ENCODE assay signal across 37 cellular contexts in the genomic region with DNA sequence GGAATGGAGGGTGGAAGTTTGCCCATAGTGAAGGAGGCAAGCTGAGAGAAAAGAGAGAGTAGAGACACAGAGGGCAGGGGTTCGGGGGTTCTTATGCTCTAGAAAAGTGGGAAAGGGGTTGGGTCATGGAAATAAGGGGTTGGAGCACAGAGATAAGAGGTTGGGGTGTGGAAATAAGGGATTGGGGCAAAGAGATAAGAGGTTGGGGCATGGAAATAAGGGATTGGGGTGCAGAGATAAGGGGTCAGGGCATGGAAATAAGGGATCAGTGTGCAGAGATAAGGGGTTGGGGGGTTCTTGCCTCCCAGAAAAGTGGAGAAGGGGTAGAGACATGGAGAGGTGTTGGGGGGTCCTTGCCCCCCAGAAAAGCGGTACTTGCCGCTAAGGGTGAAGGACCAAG. TPM values are rescaled to one million over a fixed set of nuclear protein-coding genes. Genes with fewer than 3 reads are reported as not detected.
DNase-seq lines count a peak whose midpoint lies in the region; ATAC-seq, FAIRE-seq and TF ChIP-seq lines count a peak whose summit lies in the region.
"Had no signal": no experiment of that assay in that cellular context is flagged by ENCODE, and none has a peak within 500 bp of the region (broad histone marks: within the 10 kb centered on the region; RNA-seq: fewer than 3 reads in every experiment).

No MANE protein-coding gene starts in this region.

- TF ChIP-seq CTCF in HEK293 (tag by site-specific recombination; IDR thresholded peaks at IDR 0.05): no peak
- no peak for TF ChIP-seq CTCF in K562 (IDR thresholded peaks at IDR 0.05 in 2 of 3, conservative IDR thresholded peaks at IDR 0.05 in 1 of 3; ENCODE audit: insufficient read depth in 2 of 3, low read depth in 1 of 3, low read length in 3 of 3)
- no peak for TF ChIP-seq CTCF in endothelial cell (IDR thresholded peaks at IDR 0.05; ENCODE audit: unreplicated experiment)
- no peak for TF ChIP-seq CTCF in coronary artery (IDR thresholded peaks at IDR 0.05)
- TF ChIP-seq CTCF in osteoblast (IDR thresholded peaks at IDR 0.05; ENCODE audit: extremely low read depth, low read depth, low read length): no peak

- peak overlapping the region; percentile 8 for H3K4me3 Mint-ChIP-seq in endothelial cell (ENCODE audit: unreplicated experiment)
- H3K4me3 Mint-ChIP-seq: B cell; CD14-positive monocyte; CD4-positive, alpha-beta memory T cell; CD4-positive, alpha-beta T cell; CD4-positive, CD25-positive, alpha-beta regulatory T cell; CD8-positive, alpha-beta memory T cell; CD8-positive, alpha-beta T cell had no signal

- H3K4me1 Mint-ChIP-seq in endothelial cell (ENCODE audit: unreplicated experiment): no peaks in the 10 kb centered on the region
- H3K4me1 Mint-ChIP-seq: B cell; CD14-positive monocyte; CD4-positive, alpha-beta memory T cell; CD4-positive, CD25-positive, alpha-beta regulatory T cell; CD8-positive, alpha-beta memory T cell had no signal

- H2AFZ ChIP-seq in K562 (ENCODE audit: low read depth, low read length) (peak overlapping the region; percentile 51; the same call in 1 of the 2 replicates), osteoblast (ENCODE audit: low read length) (no peak overlapping the region)

- DNase-seq in K562 (ENCODE audit: extremely low read depth in 1 of 4, low spot score in 3 of 4): peak in 2 of 4 experiments; percentile 12 to 50
- no peak for DNase-seq in endothelial cell (ENCODE audit: low spot score)
- peak; percentile 40 to 51 for DNase-seq in erythroblast (lab: John Stamatoyannopoulos, UW)
- DNase-seq in coronary artery (ENCODE audit: low spot score): no peak
- DNase-seq in osteoblast (ENCODE audit: insufficient read length, low spot score, missing footprints): no peak
- DNase-seq: 8988T; ACHN; AML-193; BE2C; C1 segment of cervical spinal cord; Caco-2; Calu3; CD4-positive, alpha-beta memory T cell; CD4-positive, alpha-beta T cell; CD4-positive, CD25-positive, alpha-beta regulatory T cell; CD8-positive, alpha-beta memory T cell; CD8-positive, alpha-beta T cell; COR-L47; DMS 273 treated with DMSO at 0.1 percent for 48 hours; DMS153; DMS53; DMS79; DMS79 treated with DMSO at 0.1 percent for 48 hours; DND-41; EL had no signal

- H3K4me2 ChIP-seq in K562 (ENCODE audit: insufficient read depth, low read length): peak overlapping the region; percentile 58
- H3K4me2 ChIP-seq in osteoblast (ENCODE audit: insufficient read depth, low read length): no peak overlapping the region
- H3K4me2 ChIP-seq: A549; BLaER1; BLaER1 treated with 17β-estradiol and CSF1 and Interleukin-3, amounts not matched to agents 10 nM and 100 nM had no signal

- H3K27me3 ChIP-seq in K562 (ENCODE audit: control insufficient read depth in 2 of 2, insufficient read depth in 2 of 2, low read length in 2 of 2) (no peaks in the 10 kb centered on the region), osteoblast (ENCODE audit: insufficient read depth, low read length) (no peaks in the 10 kb centered on the region)
- H3K27me3 ChIP-seq: BE2C; BLaER1; BLaER1 treated with 17β-estradiol and CSF1 and Interleukin-3, amounts not matched to agents 10 nM and 100 nM had no signal

- H3K36me3 Mint-ChIP-seq in endothelial cell (ENCODE audit: low read depth, unreplicated experiment): peaks cover 4% of the 10 kb centered on the region
- H3K36me3 Mint-ChIP-seq: CD14-positive monocyte; CD4-positive, alpha-beta memory T cell; CD4-positive, CD25-positive, alpha-beta regulatory T cell; CD8-positive, alpha-beta memory T cell; CD8-positive, alpha-beta T cell had no signal

- POLR2A ChIA-PET in HEK293 (lab: Yijun Ruan, JAX): no interaction called here
- POLR2A ChIA-PET in K562 (lab: Yijun Ruan, JAX): no interaction called here

- CTCF ChIA-PET in HEK293 (lab: Yijun Ruan, JAX): no interaction called here
- CTCF ChIA-PET in K562 (lab: Yijun Ruan, JAX; ENCODE audit: low intra/inter-chr PET ratio): no interaction called here

- TF ChIP-seq RAD21 in K562 (CRISPR knock-in tag; conservative IDR thresholded peaks at IDR 0.05 in 1 of 2, IDR thresholded peaks at IDR 0.05 in 1 of 2): no peak

- no TSS peak for BruUV-seq in K562 (replicated peaks; lab: Mats Ljungman, UMichigan)

- H3K9me3 Mint-ChIP-seq in endothelial cell (ENCODE audit: unreplicated experiment): no peaks in the 10 kb centered on the region
- H3K9me3 Mint-ChIP-seq: CD4-positive, alpha-beta memory T cell; CD4-positive, alpha-beta T cell; CD4-positive, CD25-positive, alpha-beta regulatory T cell; CD8-positive, alpha-beta memory T cell; CD8-positive, alpha-beta T cell had no signal

- no peak for FAIRE-seq in K562 (lab: Jason Lieb, UNC)
- FAIRE-seq: A204.1, A549, D721Med had no signal

- WGBS in K562 (ENCODE audit: insufficient coverage, low coverage, missing lambda C conversion rate): 0% methylated on average over 3 of the region's 3 CpGs

- TF ChIP-seq POLR2A in K562 (conservative IDR thresholded peaks at IDR 0.05) (no peak), erythroblast (IDR thresholded peaks at IDR 0.05; ENCODE audit: low read length) (no peak)

- H3K27me3 Mint-ChIP-seq in endothelial cell (ENCODE audit: unreplicated experiment): peaks cover 4% of the 10 kb centered on the region
- H3K27me3 Mint-ChIP-seq: CD4-positive, alpha-beta T cell had no signal

- intact Hi-C loops in K562 (cut with micrococcal nuclease): loop anchor here (5.0 kb wide), 1 partner anchor 104 kb away; the partner anchor contains the start of gene ZMYM6

- no peak overlapping the region for H3K4me3 ChIP-seq in HEK293 (ENCODE audit: low read depth, low read length)
- no peak overlapping the region for H3K4me3 ChIP-seq in K562
- H3K4me3 ChIP-seq in coronary artery: no peak overlapping the region
- H3K4me3 ChIP-seq in osteoblast (ENCODE audit: insufficient read depth, low read length): no peak overlapping the region
- H3K4me3 ChIP-seq: A549; BLaER1; BLaER1 treated with 17β-estradiol and CSF1 and Interleukin-3, amounts not matched to agents 10 nM and 100 nM had no signal

- H3K9me3 ChIP-seq in HEK293 (ENCODE audit: control insufficient read depth, insufficient read depth, low read depth, low read length) (no peaks in the 10 kb centered on the region), K562 (replicated peaks; ENCODE audit: control insufficient read depth, insufficient read depth, low read depth, low read length) (no peaks in the 10 kb centered on the region; the same call in 1 of the 2 replicates), osteoblast (ENCODE audit: low read depth, low read length) (no peaks in the 10 kb centered on the region)
- H3K9me3 ChIP-seq: A549, BE2C, BLaER1, Caco-2 had no signal

- H3K27ac Mint-ChIP-seq in endothelial cell (ENCODE audit: unreplicated experiment): no peak overlapping the region
- H3K27ac Mint-ChIP-seq: B cell; CD14-positive monocyte; CD4-positive, alpha-beta T cell; CD8-positive, alpha-beta T cell had no signal

- no peak overlapping the region for H3K9ac ChIP-seq in K562 (ENCODE audit: insufficient read depth in 1 of 2, low read depth in 2 of 2, low read length in 2 of 2)
- H3K9ac ChIP-seq: BLaER1; BLaER1 treated with 17β-estradiol and CSF1 and Interleukin-3, amounts not matched to agents 10 nM and 100 nM had no signal

- H4K20me1 ChIP-seq in K562 (replicated peaks; ENCODE audit: control insufficient read depth, insufficient read depth, low read length) (no peaks in the 10 kb centered on the region), osteoblast (ENCODE audit: insufficient read depth, low read length) (no peaks in the 10 kb centered on the region)
- H4K20me1 ChIP-seq: BLaER1; BLaER1 treated with 17β-estradiol and CSF1 and Interleukin-3, amounts not matched to agents 10 nM and 100 nM had no signal

- H3K27ac ChIP-seq in HEK293 (ENCODE audit: extremely low read depth, low read depth, low read length) (no peak overlapping the region), K562 (ENCODE audit: extremely low read depth, low read depth, low read length) (no peak overlapping the region; the same call in 2 of the 3 replicates), coronary artery (no peak overlapping the region), osteoblast (ENCODE audit: low read depth, low read length) (no peak overlapping the region)
- H3K27ac ChIP-seq: 22Rv1; A549; BLaER1; BLaER1 treated with 17β-estradiol and CSF1 and Interleukin-3, amounts not matched to agents 10 nM and 100 nM; C4-2B had no signal

- no peaks in the 10 kb centered on the region for H3K9me1 ChIP-seq in K562 (ENCODE audit: control insufficient read depth, insufficient read depth, low read length)

- H3K79me2 ChIP-seq in K562 (ENCODE audit: control insufficient read depth, insufficient read depth, low read length) (no peaks in the 10 kb centered on the region), osteoblast (ENCODE audit: insufficient read depth, low read length) (no peaks in the 10 kb centered on the region)

- H3K36me3 ChIP-seq in HEK293 (ENCODE audit: control insufficient read depth in 2 of 2, insufficient read depth in 1 of 2, low read length in 2 of 2) (no peaks in the 10 kb centered on the region), K562 (ENCODE audit: control insufficient read depth, insufficient read depth, low read length) (no peaks in the 10 kb centered on the region), osteoblast (ENCODE audit: insufficient read depth, low read length) (no peaks in the 10 kb centered on the region)
- H3K36me3 ChIP-seq: BE2C; BLaER1; BLaER1 treated with 17β-estradiol and CSF1 and Interleukin-3, amounts not matched to agents 10 nM and 100 nM had no signal

- ATAC-seq in K562: peak; percentile 36; the same call in 2 of the 3 replicates
- ATAC-seq in HG03095 (IDR thresholded peaks at IDR 0.05; ENCODE audit: unreplicated experiment): no peak
- no peak for ATAC-seq in GM19328 (IDR thresholded peaks at IDR 0.05; ENCODE audit: unreplicated experiment)
- ATAC-seq: A549; CD8-positive, alpha-beta T cell had no signal

- H3K4me1 ChIP-seq in HEK293 (ENCODE audit: control insufficient read depth, insufficient read depth, low read length): no peaks in the 10 kb centered on the region
- H3K4me1 ChIP-seq in K562 (replicated peaks in 1 of 2; ENCODE audit: control insufficient read depth in 2 of 2, insufficient read depth in 2 of 2, low read length in 2 of 2): peaks cover 6 to 14% of the 10 kb centered on the region in 2 experiments
- no peaks in the 10 kb centered on the region for H3K4me1 ChIP-seq in osteoblast (ENCODE audit: insufficient read depth, low read length)
- H3K4me1 ChIP-seq: A549; BE2C; BLaER1; BLaER1 treated with 17β-estradiol and CSF1 and Interleukin-3, amounts not matched to agents 10 nM and 100 nM; Caco-2 had no signal

- in situ Hi-C loops in K562 (cut with MboI): no loop called here

- peak; percentile 77 for TF ChIP-seq EP300 in K562 (IDR thresholded peaks at IDR 0.05; ENCODE audit: low read length)

RNA-seq across cellular contexts. Expression of gene SFPQ, which starts 56.2 kb away (rescaled TPM):
- total RNA-seq in K562 (2011; cell fraction: chromatin; rRNA removed; ENCODE audit: low replicate concordance): 205 and 671 TPM in 2 replicates
- total RNA-seq in K562 (2011; cell fraction: nucleolus; rRNA removed): 112 and 137 TPM in 2 replicates
- 370 and 701 TPM in 2 replicates for total RNA-seq in K562 (2011; cell fraction: nucleoplasm; rRNA removed)
- total RNA-seq in K562 (2014; rRNA removed) (346 and 402 TPM in 2 replicates), K562 (2014; rRNA removed; fragmentation: Illumina TruSeq; extraction: Trizol) (477 and 544 TPM in 2 replicates), K562 (2015; rRNA removed; fragmentation: Illumina TruSeq; extraction: Trizol) (480 and 510 TPM in 2 replicates), K562 (2021) (341 and 367 TPM in 2 replicates), endothelial cell (ENCODE audit: unreplicated experiment) (370 TPM), osteoblast (163 and 187 TPM in 2 replicates)
- polyA plus RNA-seq in K562 (2011; rRNA removed) (135 and 164 TPM in 2 replicates), K562 (2014; fragmentation: Illumina TruSeq; extraction: Trizol) (501 and 562 TPM in 2 replicates), K562 (2014; fragmentation: Nextera tagmentation; extraction: Ambion mirVana) (10 to 100 TPM; 69.7 to 73.4 TPM), K562 (2014; rRNA removed) (266 and 399 TPM in 2 replicates)
- 48.2 and 57.6 TPM in 2 replicates for polyA plus RNA-seq in K562 (2011; cell fraction: cytosol; rRNA removed)
- 222 and 300 TPM in 2 replicates for polyA plus RNA-seq in K562 (2011; cell fraction: nucleus; rRNA removed)
- polyA plus RNA-seq in K562 (2012): 216 and 359 TPM in 2 replicates
- 261 and 336 TPM in 2 replicates for polyA minus RNA-seq in K562 (2011; rRNA and poly(A)+ RNA removed)
- 91.0 and 96.7 TPM in 2 replicates for polyA minus RNA-seq in K562 (2011; cell fraction: cytosol; rRNA and poly(A)+ RNA removed)
- polyA minus RNA-seq in K562 (2011; cell fraction: nucleus; rRNA and poly(A)+ RNA removed): 163 and 287 TPM in 2 replicates

RNA-seq across cellular contexts. Expression of gene ZMYM1, which starts 57.6 kb away (rescaled TPM):
- 52.0 and 81.1 TPM in 2 replicates for total RNA-seq in K562 (2011; cell fraction: chromatin; rRNA removed; ENCODE audit: low replicate concordance)
- 19.8 and 24.6 TPM in 2 replicates for total RNA-seq in K562 (2011; cell fraction: nucleolus; rRNA removed)
- total RNA-seq in K562 (2011; cell fraction: nucleoplasm; rRNA removed): 35.9 and 38.6 TPM in 2 replicates
- total RNA-seq in K562 (2014; rRNA removed) (8.0 and 10.6 TPM in 2 replicates), K562 (2014; rRNA removed; fragmentation: Illumina TruSeq; extraction: Trizol) (23.9 and 25.1 TPM in 2 replicates), K562 (2015; rRNA removed; fragmentation: Illumina TruSeq; extraction: Trizol) (20.5 and 24.5 TPM in 2 replicates), K562 (2021) (18.6 and 20.3 TPM in 2 replicates), endothelial cell (ENCODE audit: unreplicated experiment) (29.1 TPM), osteoblast (13.4 and 17.7 TPM in 2 replicates)
- polyA plus RNA-seq in K562 (2011; rRNA removed) (25.4 and 27.0 TPM in 2 replicates), K562 (2014; fragmentation: Illumina TruSeq; extraction: Trizol) (12.2 and 15.8 TPM in 2 replicates), K562 (2014; fragmentation: Nextera tagmentation; extraction: Ambion mirVana) (10 to 100 TPM in 1 of 2 experiments, 1 to 10 TPM in 1; 8.8 to 14.2 TPM), K562 (2014; rRNA removed) (7.5 and 8.6 TPM in 2 replicates)
- 6.5 and 12.9 TPM in 2 replicates for polyA plus RNA-seq in K562 (2011; cell fraction: cytosol; rRNA removed)
- 21.6 and 24.5 TPM in 2 replicates for polyA plus RNA-seq in K562 (2011; cell fraction: nucleus; rRNA removed)
- polyA plus RNA-seq in K562 (2012): 7.5 and 8.5 TPM in 2 replicates
- 63.3 and 94.2 TPM in 2 replicates for polyA minus RNA-seq in K562 (2011; rRNA and poly(A)+ RNA removed)
- polyA minus RNA-seq in K562 (2011; cell fraction: cytosol; rRNA and poly(A)+ RNA removed): 17.0 and 20.5 TPM in 2 replicates
- 7.1 and 24.3 TPM in 2 replicates for polyA minus RNA-seq in K562 (2011; cell fraction: nucleus; rRNA and poly(A)+ RNA removed)

Comparison
In these comparisons a context has a peak if more than half of its experiments do, and no peak if none do; other contexts are left out.
1. DNase-seq: peak in erythroblast (2 of 2); none in endothelial cell (single experiment), coronary artery (single experiment) and osteoblast (single experiment).
2. Of the 44 proteins assayed by ChIP-seq in both K562 and HEK293: peak only in K562: KLF16, ZBTB17, ZBTB26, ZEB2, ZNF175, ZNF239 and 1 more; only in HEK293: none; in both: none; in neither: 36; mixed calls (peak in some experiments, not most) for 1.